In genomic region chr1:201154389-201155165, GRCh38 we compare ENCODE assay signal across 8 cellular contexts. TPM values are rescaled to one million over a fixed set of nuclear protein-coding genes. Genes with fewer than 3 reads are reported as not detected.
A peak's percentile ranks its signal among the peaks of the same experiment; 100 is the strongest.
DNase-seq lines count a peak whose midpoint lies in the region; ATAC-seq and TF ChIP-seq lines count a peak whose summit lies in the region.

Gene TMEM9, minus strand, starts transcription at chr1:201154474. Its CDS starts 551 bp downstream, at chr1:201153923.

- H3K79me2 ChIP-seq in OCI-LY3 (ENCODE audit: low read length), result peaks cover 8% of the 10 kb centered on the region

- ATAC-seq in GM21528 (IDR thresholded peaks at IDR 0.05; ENCODE audit: low FRiP score, unreplicated experiment), result peak; percentile 97

- 0 out of 2 replicates have a peak, but pooled peaks cover 6% of the 10 kb centered on the region for H3K27me3 ChIP-seq in OCI-LY3 (ENCODE audit: low read depth, low read length)

- H3K4me2 ChIP-seq in OCI-LY3 (ENCODE audit: low read length), result peak within 1 kb of the TSS; percentile 96

- TF ChIP-seq CTCF in OCI-LY3 (IDR thresholded peaks at IDR 0.05; ENCODE audit: low read depth, low read length), result no peak

- H3K4me3 ChIP-seq in OCI-LY3 (ENCODE audit: low read length) (peak within 1 kb of the TSS; percentile 87), mesodermal cell (ENCODE audit: extremely low read depth, insufficient read depth, low read length, poor library complexity, severe bottlenecking) (peak within 1 kb of the TSS; percentile 72)

- H3K9ac ChIP-seq in OCI-LY3 (ENCODE audit: low read length), result peak within 1 kb of the TSS; percentile 76

- H3K36me3 ChIP-seq in OCI-LY3 (replicated peaks; ENCODE audit: low read depth, low read length) (peaks cover 29% of the 10 kb centered on the region), mesodermal cell (ENCODE audit: control insufficient read depth, insufficient read depth, low read length) (peaks cover 31% of the 10 kb centered on the region)

- no peak within 1 kb of the TSS for H3K27ac ChIP-seq in OCI-LY3 (ENCODE audit: low read length)
- H3K27ac ChIP-seq in mesodermal cell (ENCODE audit: low read depth, low read length, severe bottlenecking), result peak within 1 kb of the TSS; percentile 37

- H3K9me3 ChIP-seq in OCI-LY3 (ENCODE audit: insufficient read depth, low read length) (peaks cover 4% of the 10 kb centered on the region; the same call in 1 of the 2 replicates), mesodermal cell (ENCODE audit: control insufficient read depth, low read length) (no peaks in the 10 kb centered on the region)

- H4K20me1 ChIP-seq in OCI-LY3 (ENCODE audit: insufficient read depth, low read length), result no peaks in the 10 kb centered on the region

- H2AFZ ChIP-seq in OCI-LY3 (ENCODE audit: low read depth, low read length), result peak within 1 kb of the TSS; percentile 99

- in situ Hi-C loops in endometrial microvascular endothelial cells (cut with HindIII; ENCODE audit: inconsistent ontology term, low pct_unique_long_range_greater_than_20kb, low sequenced_read_pairs), result no loop called here

- DNase-seq in COR-L47 (lab: John Stamatoyannopoulos, UW) (peak; percentile 92), HuH-7.5 (ENCODE audit: low spot score) (peak; percentile 88)
- peak; percentile 99 for DNase-seq in activated CD8-positive, alpha-beta memory T cell treated with anti-CD3 and anti-CD28 coated beads, Interleukin-2, amount 50 U/mL, for 4 hours
- DNase-seq in stimulated activated CD8-positive, alpha-beta memory T cell treated with anti-CD3 and anti-CD28 coated beads, Interleukin-15, amount 100 ng/mL, for 24 hours (ENCODE audit: low read depth), result peak; percentile 98

- 16 to 28% methylated on average over 23 to 24 of the region's 31 CpGs for WGBS in mesodermal cell (ENCODE audit: insufficient coverage in 2 of 2), 2 experiments

- peaks cover 25% of the 10 kb centered on the region for H3K4me1 ChIP-seq in OCI-LY3 (ENCODE audit: low read length)
- peaks cover 5% of the 10 kb centered on the region for H3K4me1 ChIP-seq in mesodermal cell (ENCODE audit: control insufficient read depth, insufficient read depth, low read length, poor library complexity, severe bottlenecking)

RNA-seq across cellular contexts. Expression of gene TMEM9, which starts in this region (rescaled TPM):
- total RNA-seq in endometrial microvascular endothelial cells (ENCODE audit: inconsistent ontology term), result 50.4 TPM
- 134 TPM for polyA plus RNA-seq in mesodermal cell (2013, experiment 1 of 2)
- polyA plus RNA-seq in mesodermal cell (2013, experiment 2 of 2), result 118 TPM
